Comparison of ENCODE assay signal across 25 cellular contexts in genomic region chr21:38599381-38599975, GRCh38.
DNase-seq lines count a peak whose midpoint lies in the region; ATAC-seq, FAIRE-seq and TF ChIP-seq lines count a peak whose summit lies in the region.
"Had no signal": no experiment of that assay in that cellular context is flagged by ENCODE, and none has a peak within 500 bp of the region (broad histone marks: within the 10 kb centered on the region; RNA-seq: fewer than 3 reads in every experiment).

No MANE protein-coding gene starts in this region.

- CTCF ChIA-PET in HepG2 (lab: Yijun Ruan, JAX; ENCODE audit: low intra/inter-chr PET ratio, low total read pairs), result no interaction called here

- no peak overlapping the region for H2AK5ac ChIP-seq in mesendoderm (ENCODE audit: low read length)

- FAIRE-seq in HepG2 (lab: Jason Lieb, UNC), result no peak
- FAIRE-seq: A549, GM12878, GM19239, H1 had no signal

- H3K36me3 Mint-ChIP-seq in stimulated activated memory B cell treated with anti-CD40 and anti-IgM and Interleukin-4, amounts not matched to agents 10 μg/mL and 1 μg/mL and 100 μg/mL, for 72 hours, result no peaks in the 10 kb centered on the region
- H3K36me3 Mint-ChIP-seq: CD4-positive, CD25-positive, alpha-beta regulatory T cell; CD8-positive, alpha-beta T cell had no signal

- H3K9me3 ChIP-seq in right lobe of liver, result no peaks in the 10 kb centered on the region
- H3K9me3 ChIP-seq in HepG2 (ENCODE audit: low read length), result no peaks in the 10 kb centered on the region
- no peaks in the 10 kb centered on the region for H3K9me3 ChIP-seq in ascending aorta
- H3K9me3 ChIP-seq: A549, BE2C, Caco-2 had no signal

- H2BK120ac ChIP-seq in mesendoderm (ENCODE audit: low read depth, low read length), result no peak overlapping the region

- intact Hi-C loops in right lobe of liver (cut with DNase I) (no loop called here), HepG2 (cut with micrococcal nuclease; ENCODE audit: unreplicated experiment) (no loop called here), ascending aorta (cut with DNase I) (no loop called here)

- H4K8ac ChIP-seq in mesendoderm (ENCODE audit: low read depth, low read length), result no peak overlapping the region

- H3K79me1 ChIP-seq in mesendoderm (ENCODE audit: low read length), result no peaks in the 10 kb centered on the region

- H3K4me2 ChIP-seq in HepG2 (ENCODE audit: low read depth, low read length), result no peak overlapping the region
- H3K4me2 ChIP-seq in mesendoderm (ENCODE audit: low read length), result no peak overlapping the region
- H3K4me2 ChIP-seq: A549 had no signal

- no peak overlapping the region for H3K4ac ChIP-seq in mesendoderm (ENCODE audit: low read depth, low read length)

- H3K18ac ChIP-seq in mesendoderm (ENCODE audit: low read length), result no peak overlapping the region

- H3K4me1 ChIP-seq in right lobe of liver, result no peaks in the 10 kb centered on the region
- H3K4me1 ChIP-seq in HepG2 (ENCODE audit: insufficient read depth, low read length), result peaks cover 10% of the 10 kb centered on the region; the same call in 1 of the 2 replicates
- H3K4me1 ChIP-seq in ascending aorta, result peaks cover 0 to 19% of the 10 kb centered on the region in 2 donors
- no peaks in the 10 kb centered on the region for H3K4me1 ChIP-seq in mesendoderm (ENCODE audit: control insufficient read depth, low read depth, low read length)
- H3K4me1 ChIP-seq: A549, BE2C, Caco-2 had no signal

- TF ChIP-seq RAD21 in HepG2 (CRISPR knock-in tag; IDR thresholded peaks at IDR 0.05), result no peak

- H3K9me3 Mint-ChIP-seq in stimulated activated memory B cell treated with anti-CD40 and anti-IgM and Interleukin-4, amounts not matched to agents 10 μg/mL and 1 μg/mL and 100 μg/mL, for 72 hours, result no peaks in the 10 kb centered on the region
- H3K9me3 Mint-ChIP-seq: CD4-positive, CD25-positive, alpha-beta regulatory T cell; CD8-positive, alpha-beta T cell had no signal

- TF ChIP-seq EP300 in HepG2 (IDR thresholded peaks at IDR 0.05; ENCODE audit: low read depth in 2 of 2, low read length in 2 of 2) (no peak), HepG2 (CRISPR knock-in tag; IDR thresholded peaks at IDR 0.05; ENCODE audit: borderline replicate concordance) (no peak)

- H3K36me3 ChIP-seq in right lobe of liver, result no peaks in the 10 kb centered on the region
- H3K36me3 ChIP-seq in HepG2 (replicated peaks in 1 of 2; ENCODE audit: control insufficient read depth in 1 of 2, insufficient read depth in 2 of 2, low read length in 2 of 2), result no peaks in the 10 kb centered on the region
- H3K36me3 ChIP-seq in ascending aorta, result no peaks in the 10 kb centered on the region
- H3K36me3 ChIP-seq in mesendoderm (ENCODE audit: control insufficient read depth, insufficient read depth, low read length), result no peaks in the 10 kb centered on the region
- H3K36me3 ChIP-seq: BE2C had no signal

- TF ChIP-seq CTCF in right lobe of liver (IDR thresholded peaks at IDR 0.05), result no peak
- no peak for TF ChIP-seq CTCF in HepG2 (CRISPR knock-in tag; IDR thresholded peaks at IDR 0.05)
- TF ChIP-seq CTCF in ascending aorta (IDR thresholded peaks at IDR 0.05), result no peak

- BruUV-seq in HepG2 (replicated peaks; lab: Mats Ljungman, UMichigan), result no TSS peak

- DNase-seq in right lobe of liver (no peak), HepG2 (ENCODE audit: low spot score) (no peak), ascending aorta (ENCODE audit: low spot score in 2 of 2) (peak in 1 of 2 donors; percentile 7), mesendoderm (no peak)
- DNase-seq in activated effector memory CD4-positive, alpha-beta T cell treated with Interleukin-2 at 50 U/mL for 16 hours, result no peak
- DNase-seq: 8988T; ACHN; AML-193; BE2C; Caco-2; CD4-positive, CD25-positive, alpha-beta regulatory T cell; CD8-positive, alpha-beta T cell; DMS153; DMS79; EL; GDM1; GM23248; H7; HCEC 1CT had no signal

- no peak overlapping the region for H3K4me3 Mint-ChIP-seq in stimulated activated memory B cell treated with anti-CD40 and anti-IgM and Interleukin-4, amounts not matched to agents 10 μg/mL and 1 μg/mL and 100 μg/mL, for 72 hours
- H3K4me3 Mint-ChIP-seq: CD4-positive, CD25-positive, alpha-beta regulatory T cell; CD8-positive, alpha-beta T cell had no signal

- no peak overlapping the region for H3K27ac ChIP-seq in right lobe of liver
- no peak overlapping the region for H3K27ac ChIP-seq in HepG2 (ENCODE audit: extremely low read length, insufficient read depth, low read length)
- H3K27ac ChIP-seq in ascending aorta, result peak overlapping the region; percentile 22 to 67
- no peak overlapping the region for H3K27ac ChIP-seq in mesendoderm (ENCODE audit: low read depth, low read length)
- H3K27ac ChIP-seq: A549, C4-2B, GM23248 had no signal

- no peak overlapping the region for H2BK5ac ChIP-seq in mesendoderm (ENCODE audit: low read length)

- H3K4me1 Mint-ChIP-seq in stimulated activated memory B cell treated with anti-CD40 and anti-IgM and Interleukin-4, amounts not matched to agents 10 μg/mL and 1 μg/mL and 100 μg/mL, for 72 hours, result no peaks in the 10 kb centered on the region
- H3K4me1 Mint-ChIP-seq: CD4-positive, CD25-positive, alpha-beta regulatory T cell had no signal

- H2AFZ ChIP-seq in HepG2 (ENCODE audit: low read length), result no peak overlapping the region
- H2AFZ ChIP-seq: GM23248 had no signal

- POLR2A ChIA-PET in HepG2 (lab: Yijun Ruan, JAX), result no interaction called here

- no peak overlapping the region for H3K23ac ChIP-seq in mesendoderm (ENCODE audit: low read length)

- 37% methylated on average over 7 of the region's 8 CpGs for WGBS in right lobe of liver (ENCODE audit: insufficient coverage, low coverage, low lambda C conversion rate, missing lambda C conversion rate)
- WGBS in HepG2 (ENCODE audit: low lambda C conversion rate), result 54% methylated on average over 6 of the region's 8 CpGs
- no CpG with 5 or more reads among the region's 8 CpGs for WGBS in mesendoderm (ENCODE audit: extremely low coverage, insufficient coverage, low lambda C conversion rate)

- peaks cover 21% of the 10 kb centered on the region for H3K27me3 Mint-ChIP-seq in stimulated activated memory B cell treated with anti-CD40 and anti-IgM and Interleukin-4, amounts not matched to agents 10 μg/mL and 1 μg/mL and 100 μg/mL, for 72 hours

- H3K79me2 ChIP-seq in HepG2 (ENCODE audit: insufficient read depth, low read length), result no peaks in the 10 kb centered on the region
- no peaks in the 10 kb centered on the region for H3K79me2 ChIP-seq in mesendoderm (ENCODE audit: control insufficient read depth, insufficient read depth, low read length)

- H3K4me3 ChIP-seq in right lobe of liver (no peak overlapping the region), HepG2 (replicated peaks in 1 of 3; ENCODE audit: insufficient read depth in 1 of 3, low read depth in 2 of 3, low read length in 3 of 3) (no peak overlapping the region), ascending aorta (no peak overlapping the region), mesendoderm (ENCODE audit: low read length) (no peak overlapping the region)
- H3K4me3 ChIP-seq: A549, GM12878, GM23248 had no signal

- no peak overlapping the region for H3K27ac Mint-ChIP-seq in stimulated activated memory B cell treated with anti-CD40 and anti-IgM and Interleukin-4, amounts not matched to agents 10 μg/mL and 1 μg/mL and 100 μg/mL, for 72 hours
- H3K27ac Mint-ChIP-seq: CD4-positive, CD25-positive, alpha-beta regulatory T cell; CD8-positive, alpha-beta T cell had no signal

- ATAC-seq in right lobe of liver, result peak; percentile 28 to 68 (median 46)
- no peak for ATAC-seq in HepG2
- ATAC-seq in stimulated activated memory B cell treated with anti-CD40 and anti-IgM and Interleukin-4, amounts not matched to agents 10 μg/mL and 1 μg/mL and 100 μg/mL, for 72 hours, result peak; percentile 22
- ATAC-seq: CD8-positive, alpha-beta T cell; GM12878 had no signal

- no peak overlapping the region for H2BK15ac ChIP-seq in mesendoderm (replicated peaks; ENCODE audit: low read depth)

- H3K27me3 ChIP-seq in right lobe of liver (no peaks in the 10 kb centered on the region), HepG2 (ENCODE audit: control insufficient read depth in 1 of 2, insufficient read depth in 2 of 2, low read length in 2 of 2) (peaks cover 0 to 36% of the 10 kb centered on the region in 2 experiments; a peak in 3 of 5 replicates), ascending aorta (no peaks in the 10 kb centered on the region), mesendoderm (ENCODE audit: insufficient read depth, low read length, poor library complexity) (no peaks in the 10 kb centered on the region)

- H3K9ac ChIP-seq in HepG2 (ENCODE audit: insufficient read depth, low read depth, low read length) (no peak overlapping the region), mesendoderm (ENCODE audit: low read length) (no peak overlapping the region)
- H3K9ac ChIP-seq: GM23248 had no signal

- TF ChIP-seq POLR2A in right lobe of liver (IDR thresholded peaks at IDR 0.05), result no peak
- no peak for TF ChIP-seq POLR2A in HepG2 (IDR thresholded peaks at IDR 0.05; ENCODE audit: insufficient read depth in 1 of 2, low read depth in 2 of 2, low read length in 2 of 2)

- H4K5ac ChIP-seq in mesendoderm (ENCODE audit: low read length), result no peak overlapping the region

- in situ Hi-C loops in HepG2 (cut with HindIII; ENCODE audit: extremely low pct_ligation_motif_present, low pct_unique_long_range_greater_than_20kb), result no loop called here

- H4K20me1 ChIP-seq in HepG2 (ENCODE audit: insufficient read depth, low read length), result no peaks in the 10 kb centered on the region

- H3K56ac ChIP-seq in mesendoderm (ENCODE audit: low read length), result no peak overlapping the region

TF ChIP-seq in HepG2, 621 proteins besides CTCF, POLR2A, EP300 and RAD21:
- TF ChIP-seq, protein P1, sequence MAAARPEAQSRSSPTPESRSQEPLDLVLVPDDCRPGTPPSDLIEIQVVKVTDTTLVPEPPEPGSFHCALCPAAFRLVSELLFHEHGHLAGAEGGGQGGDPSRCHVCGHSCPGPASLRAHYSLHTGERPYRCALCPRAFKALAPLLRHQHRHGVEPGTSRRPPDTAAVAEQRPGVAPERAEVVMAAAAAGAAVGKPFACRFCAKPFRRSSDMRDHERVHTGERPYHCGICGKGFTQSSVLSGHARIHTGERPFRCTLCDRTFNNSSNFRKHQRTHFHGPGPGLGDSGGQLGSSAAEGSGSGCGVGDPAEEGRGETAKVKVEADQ (CRISPR knock-in tag; IDR thresholded peaks at IDR 0.05; ENCODE audit: borderline replicate concordance), result no peak
- TF ChIP-seq ZSCAN30 (CRISPR knock-in tag; IDR thresholded peaks at IDR 0.05), result no peak

Comparison
In these comparisons a context has a peak if more than half of its experiments do, and no peak if none do; other contexts are left out.
1. H3K27ac ChIP-seq: peak in ascending aorta (2 of 2); none in right lobe of liver (0 of 3), HepG2 (single experiment) and mesendoderm (single experiment).